14 cellular contexts compared by ENCODE assay signal in genomic region chr2:51213826-51214225, GRCh38.
A peak's percentile ranks its signal among the peaks of the same experiment; 100 is the strongest.
DNase-seq lines count a peak whose midpoint lies in the region; ATAC-seq and TF ChIP-seq lines count a peak whose summit lies in the region.
"Had no signal": no experiment of that assay in that cellular context is flagged by ENCODE, and none has a peak within 500 bp of the region (broad histone marks: within the 10 kb centered on the region; RNA-seq: fewer than 3 reads in every experiment).

No MANE protein-coding gene starts in this region.

- no peak overlapping the region for H2BK20ac ChIP-seq in IMR-90 (ENCODE audit: low read depth, low read length)

- H2AK5ac ChIP-seq in IMR-90 (ENCODE audit: low read depth, low read length) = no peak overlapping the region

- no peak overlapping the region for H3K9ac ChIP-seq in IMR-90 (ENCODE audit: low read depth, low read length)
- H3K9ac ChIP-seq: BLaER1 treated with 17β-estradiol and CSF1 and Interleukin-3, amounts not matched to agents 10 nM and 100 nM had no signal

- no peak overlapping the region for H3K23ac ChIP-seq in IMR-90 (ENCODE audit: low read depth, low read length)

- H4K5ac ChIP-seq in IMR-90 (ENCODE audit: low read depth, low read length) = no peak overlapping the region

- no peaks in the 10 kb centered on the region for H3K9me3 ChIP-seq in IMR-90 (ENCODE audit: control insufficient read depth, insufficient read depth, low read length)
- H3K9me3 ChIP-seq: BLaER1 treated with 17β-estradiol and CSF1 and Interleukin-3, amounts not matched to agents 10 nM and 100 nM had no signal

- WGBS in IMR-90 (ENCODE audit: extremely low coverage in 2 of 2, insufficient read length in 1 of 2), 2 experiments = no CpG with 5 or more reads among the region's 2 CpGs

- no peak overlapping the region for H3K18ac ChIP-seq in IMR-90 (ENCODE audit: low read depth, low read length)

- no peaks in the 10 kb centered on the region for H3K79me1 ChIP-seq in IMR-90 (ENCODE audit: low read depth in 1 of 2, low read length in 2 of 2)

- POLR2A ChIA-PET in IMR-90 (lab: Charles Lee; ENCODE audit: unreplicated experiment) = interaction anchor here (0.6 kb wide), 1 partner anchor 27 kb away, joined by 8 read pairs; no protein-coding TSS in a partner anchor

- no peak overlapping the region for H2BK15ac ChIP-seq in IMR-90 (ENCODE audit: low read depth, low read length)

- H3K4me2 ChIP-seq in IMR-90 (ENCODE audit: low read depth, low read length) = no peak overlapping the region
- H3K4me2 ChIP-seq: BLaER1 treated with 17β-estradiol and CSF1 and Interleukin-3, amounts not matched to agents 10 nM and 100 nM had no signal

- TF ChIP-seq CTCF in IMR-90 (conservative IDR thresholded peaks at IDR 0.05; ENCODE audit: low read depth, low read length) (no peak), fibroblast of pulmonary artery (IDR thresholded peaks at IDR 0.05; ENCODE audit: low read length, missing control alignments) (no peak)

- intact Hi-C loops in IMR-90 (cut with micrococcal nuclease) = no loop called here
- intact Hi-C loops in Right ventricle myocardium inferior (cut with DNase I) = no loop called here

- in situ Hi-C loops in IMR-90 (cut with MboI; ENCODE audit: low sequenced_read_pairs) = no loop called here

- DNase-seq in IMR-90 = peak; percentile 54
- DNase-seq in astrocyte of the hippocampus (ENCODE audit: low read depth, low spot score) = peak; percentile 37
- DNase-seq in fibroblast of pulmonary artery (ENCODE audit: low read depth) = peak; percentile 16
- DNase-seq in stimulated activated CD4-positive, alpha-beta T cell treated with anti-CD3 and anti-CD28 coated beads, Interleukin-15, amount 100 ng/mL, for 24 hours = no peak
- DNase-seq in NCI-H748 treated with DMSO at 0.1 percent for 48 hours (lab: John Stamatoyannopoulos, UW) = no peak
- DNase-seq in Right ventricle myocardium inferior (ENCODE audit: missing footprints) = no peak
- DNase-seq: 8988T; Calu3; CD8-positive, alpha-beta T cell; DMS79 treated with DMSO at 0.1 percent for 48 hours; GF-D8; H9 had no signal

- TF ChIP-seq POLR2A in IMR-90 (IDR thresholded peaks at IDR 0.05; ENCODE audit: low read depth, low read length) = no peak

- no peaks in the 10 kb centered on the region for H4K20me1 ChIP-seq in IMR-90 (ENCODE audit: insufficient read depth, low read length)
- H4K20me1 ChIP-seq: BLaER1 treated with 17β-estradiol and CSF1 and Interleukin-3, amounts not matched to agents 10 nM and 100 nM had no signal

- H3K9me1 ChIP-seq in IMR-90 (ENCODE audit: insufficient read depth, low read length) = no peaks in the 10 kb centered on the region

- H2BK120ac ChIP-seq in IMR-90 (ENCODE audit: low read depth, low read length) = no peak overlapping the region

- H4K8ac ChIP-seq in IMR-90 (ENCODE audit: low read depth in 2 of 2, low read length in 2 of 2) = no peak overlapping the region

- H3K56ac ChIP-seq in IMR-90 (ENCODE audit: extremely low read depth, insufficient read depth, low read length) = no peak overlapping the region

- H3K27me3 ChIP-seq in IMR-90 (ENCODE audit: control insufficient read depth, insufficient read depth, low read length) = no peaks in the 10 kb centered on the region
- H3K27me3 ChIP-seq: BLaER1 treated with 17β-estradiol and CSF1 and Interleukin-3, amounts not matched to agents 10 nM and 100 nM had no signal

- H3K27ac ChIP-seq in IMR-90 (ENCODE audit: insufficient read depth, low read length) = no peak overlapping the region
- H3K27ac ChIP-seq: BLaER1 treated with 17β-estradiol and CSF1 and Interleukin-3, amounts not matched to agents 10 nM and 100 nM had no signal

- no peak overlapping the region for H2AK9ac ChIP-seq in IMR-90 (replicated peaks; ENCODE audit: low read depth, low read length, poor library complexity)

- H2BK5ac ChIP-seq in IMR-90 (ENCODE audit: low read depth, low read length, poor library complexity, severe bottlenecking) = no peak overlapping the region

- no peaks in the 10 kb centered on the region for H3K4me1 ChIP-seq in IMR-90 (ENCODE audit: control insufficient read depth, insufficient read depth, low read length)

- H2AFZ ChIP-seq in IMR-90 (replicated peaks; ENCODE audit: low read length, poor library complexity) = no peak overlapping the region

- ATAC-seq in IMR-90 (ENCODE audit: low read depth) (no peak), GM21390 (IDR thresholded peaks at IDR 0.05; ENCODE audit: unreplicated experiment) (no peak), Right ventricle myocardium inferior (no peak)
- ATAC-seq: CD8-positive, alpha-beta T cell had no signal

- H3K4me3 ChIP-seq in IMR-90 (ENCODE audit: insufficient read depth, low read depth, low read length) = no peak overlapping the region
- H3K4me3 ChIP-seq in fibroblast of pulmonary artery (replicated peaks; ENCODE audit: low read depth, low read length) = no peak overlapping the region
- H3K4me3 ChIP-seq: BLaER1 treated with 17β-estradiol and CSF1 and Interleukin-3, amounts not matched to agents 10 nM and 100 nM had no signal

- H3K4ac ChIP-seq in IMR-90 (ENCODE audit: low read depth, low read length) = no peak overlapping the region

- no peak overlapping the region for H3K14ac ChIP-seq in IMR-90 (replicated peaks; ENCODE audit: low read depth, low read length)

- dilution Hi-C loops in IMR-90 (cut with HindIII; ENCODE audit: low sequenced_read_pairs, unreplicated experiment) = no loop called here

- no peak overlapping the region for H4K91ac ChIP-seq in IMR-90 (ENCODE audit: insufficient read depth, low read depth, low read length)

- no peaks in the 10 kb centered on the region for H3K36me3 ChIP-seq in IMR-90 (ENCODE audit: control insufficient read depth, insufficient read depth, low read length)
- H3K36me3 ChIP-seq: BLaER1 treated with 17β-estradiol and CSF1 and Interleukin-3, amounts not matched to agents 10 nM and 100 nM had no signal

- CTCF ChIA-PET in IMR-90 (lab: Yijun Ruan, JAX) = no interaction called here

- no TSS peak for BruUV-seq in IMR-90 (replicated peaks; lab: Mats Ljungman, UMichigan)

- no peak for TF ChIP-seq RAD21 in IMR-90 (IDR thresholded peaks at IDR 0.05; ENCODE audit: low read length)

TF ChIP-seq in IMR-90, 13 proteins besides CTCF, POLR2A, EP300 and RAD21:
- TF ChIP-seq MAZ (IDR thresholded peaks at IDR 0.05; ENCODE audit: borderline replicate concordance, low read depth, low read length) = no peak

Comparison
In these comparisons a context has a peak if more than half of its experiments do, and no peak if none do; other contexts are left out.
1. DNase-seq: peak in IMR-90 (single experiment), astrocyte of the hippocampus (single experiment) and fibroblast of pulmonary artery (single experiment); none in stimulated activated CD4-positive, alpha-beta T cell treated with anti-CD3 and anti-CD28 coated beads, Interleukin-15, amount 100 ng/mL, for 24 hours (single experiment), NCI-H748 treated with DMSO at 0.1 percent for 48 hours (single experiment) and Right ventricle myocardium inferior (single experiment).